In the genomic region with DNA sequence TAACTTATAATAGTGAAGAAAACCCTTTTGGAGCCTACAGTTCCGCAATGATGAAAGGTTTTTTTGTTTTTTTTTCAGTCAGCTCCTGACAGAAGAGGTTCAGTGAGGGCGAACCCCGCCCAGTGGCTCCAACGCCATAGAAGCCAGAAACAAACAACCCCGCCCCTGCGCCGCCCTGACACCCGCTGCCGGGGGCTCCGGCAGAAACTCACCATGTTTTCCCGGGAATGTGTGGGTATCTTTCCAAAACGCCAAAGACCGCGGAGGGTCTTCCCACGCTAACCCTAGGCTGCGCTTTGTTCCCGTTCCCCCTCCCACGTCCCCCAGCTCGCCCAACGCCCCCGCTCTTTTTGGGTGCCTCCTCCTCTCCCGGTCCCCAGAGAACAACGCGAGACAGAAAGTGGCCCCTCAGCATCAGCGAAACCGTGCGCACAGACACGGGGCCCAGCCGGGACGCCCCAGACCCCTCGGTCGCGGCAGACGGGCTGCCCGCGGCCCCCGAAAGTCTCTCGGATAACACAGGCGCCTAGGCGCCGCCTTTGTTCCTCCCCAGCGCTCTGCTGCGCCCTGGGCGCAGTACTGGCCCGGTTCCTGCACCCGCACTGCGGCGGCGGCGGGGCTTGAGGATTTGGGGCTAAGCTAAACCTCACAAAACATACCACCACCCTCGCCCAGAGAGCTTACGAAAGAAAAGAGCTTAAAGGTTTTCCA, we compare ENCODE assay signal across 8 cellular contexts. TPM values are rescaled to one million over a fixed set of nuclear protein-coding genes. Genes with fewer than 3 reads are reported as not detected.
DNase-seq lines count a peak whose midpoint lies in the region; ATAC-seq and TF ChIP-seq lines count a peak whose summit lies in the region.

No MANE protein-coding gene starts in this region.

- CTCF ChIA-PET in activated CD4-positive, alpha-beta memory T cell treated with anti-CD3 and anti-CD28 coated beads for 36 hours (lab: Charles Lee): interaction anchor here (0.6 to 4.4 kb wide), 10 partner anchors 12 to 134 kb away, joined by 3 to 30 read pairs (median 6); a partner anchor contains a TSS

- no peaks in the 10 kb centered on the region for H3K9me3 Mint-ChIP-seq in activated CD4-positive, alpha-beta memory T cell treated with anti-CD3 and anti-CD28 coated beads for 36 hours

- peaks cover 4 to 7% of the 10 kb centered on the region in 2 donors for H3K4me1 ChIP-seq in duodenal mucosa (ENCODE audit: control insufficient read depth in 1 of 2, insufficient read depth in 2 of 2, low read length in 2 of 2)
- peaks cover 0 to 1% of the 10 kb centered on the region in 2 donors for H3K4me1 ChIP-seq in lung (ENCODE audit: control insufficient read depth in 2 of 2, insufficient read depth in 2 of 2, low read length in 2 of 2)

- ATAC-seq in GM18502 (IDR thresholded peaks at IDR 0.05; ENCODE audit: poor library complexity, unreplicated experiment) (peak; percentile 48), HG02981 (IDR thresholded peaks at IDR 0.05; ENCODE audit: unreplicated experiment) (peak; percentile 31), lung (ENCODE audit: insufficient read depth, low FRiP score) (peak; percentile 75)

- H3K27me3 Mint-ChIP-seq in activated CD4-positive, alpha-beta memory T cell treated with anti-CD3 and anti-CD28 coated beads for 36 hours: no peaks in the 10 kb centered on the region

- POLR2A ChIA-PET in activated CD4-positive, alpha-beta memory T cell treated with anti-CD3 and anti-CD28 coated beads for 36 hours (lab: Charles Lee): interaction anchor here (0.6 to 4.5 kb wide), 14 partner anchors 9 to 460 kb away, joined by 3 to 71 read pairs (median 4); a partner anchor contains a TSS

- H3K27ac ChIP-seq in duodenal mucosa (ENCODE audit: low read depth, low read length) (peak overlapping the region; percentile 93), lung (ENCODE audit: low read depth in 1 of 2, low read length in 1 of 2) (peak overlapping the region; percentile 98 to 99)

- H3K36me3 ChIP-seq in duodenal mucosa (ENCODE audit: control insufficient read depth in 1 of 2, insufficient read depth in 2 of 2, low read length in 2 of 2): no peaks in the 10 kb centered on the region
- H3K36me3 ChIP-seq in lung (ENCODE audit: control insufficient read depth in 2 of 2, insufficient read depth in 2 of 2, low read length in 2 of 2): peaks cover 7 to 9% of the 10 kb centered on the region in 2 donors

- H3K9ac ChIP-seq in duodenal mucosa (ENCODE audit: low read depth in 1 of 2, low read length in 2 of 2): peak overlapping the region; percentile 72 to 90

- H3K4me1 Mint-ChIP-seq in activated CD4-positive, alpha-beta memory T cell treated with anti-CD3 and anti-CD28 coated beads for 36 hours (ENCODE audit: low read depth): peaks cover 18% of the 10 kb centered on the region

- H3K36me3 Mint-ChIP-seq in activated CD4-positive, alpha-beta memory T cell treated with anti-CD3 and anti-CD28 coated beads for 36 hours: peaks cover 23% of the 10 kb centered on the region

- H3K27me3 ChIP-seq in duodenal mucosa (ENCODE audit: control insufficient read depth in 1 of 2, insufficient read depth in 2 of 2, low read length in 2 of 2) (no peaks in the 10 kb centered on the region), lung (ENCODE audit: control insufficient read depth, insufficient read depth) (no peaks in the 10 kb centered on the region)

- H3K4me3 ChIP-seq in duodenal mucosa (ENCODE audit: low read depth in 1 of 2, low read length in 2 of 2): peak overlapping the region; percentile 76 to 82
- H3K4me3 ChIP-seq in lung: peak overlapping the region; percentile 61

- no peak for TF ChIP-seq CTCF in lung (IDR thresholded peaks at IDR 0.05; ENCODE audit: control extremely low read depth, extremely low read depth)

- no peaks in the 10 kb centered on the region for H3K9me3 ChIP-seq in duodenal mucosa (ENCODE audit: control insufficient read depth in 1 of 2, low read length in 2 of 2)
- no peaks in the 10 kb centered on the region for H3K9me3 ChIP-seq in lung (ENCODE audit: control insufficient read depth in 2 of 2, insufficient read depth in 1 of 2, low read length in 1 of 2)

- H3K27ac Mint-ChIP-seq in activated CD4-positive, alpha-beta memory T cell treated with anti-CD3 and anti-CD28 coated beads for 36 hours: peak overlapping the region; percentile 95

- H3K4me3 Mint-ChIP-seq in activated CD4-positive, alpha-beta memory T cell treated with anti-CD3 and anti-CD28 coated beads for 36 hours: peak overlapping the region; percentile 90

- intact Hi-C loops in activated CD4-positive, alpha-beta memory T cell treated with anti-CD3 and anti-CD28 coated beads for 36 hours (cut with micrococcal nuclease): loop anchor here (2.0 kb wide), 3 partner anchors 128 to 178 kb away; a partner anchor contains a TSS

- DNase-seq in A172 (ENCODE audit: low spot score) (peak; percentile 64), NCI-H2171 treated with DMSO at 0.1 percent for 48 hours (lab: John Stamatoyannopoulos, UW) (peak; percentile 56), lung (ENCODE audit: low spot score) (peak; percentile 84)
- peak; percentile 87 for DNase-seq in activated CD4-positive, alpha-beta memory T cell treated with anti-CD3 and anti-CD28 coated beads for 36 hours
- DNase-seq in stimulated activated CD4-positive, alpha-beta T cell treated with anti-CD3 and anti-CD28 coated beads, TNF-alpha, amount 100 ng/mL, for 4 hours (ENCODE audit: low read depth in 3 of 3): peak; percentile 51 to 57 (median 54)

- 0% methylated on average over 46 to 52 of the region's 52 CpGs for WGBS in lung, 2 donors

RNA-seq across cellular contexts. Expression of a gene that starts 0.5 kb away (rescaled TPM):
- total RNA-seq in A172 (2014; rRNA removed; shearing (Covaris generic)): 884 and 1,296 TPM in 2 replicates
- 10 to 100 TPM; 86.4 to 88.7 TPM for total RNA-seq in activated CD4-positive, alpha-beta memory T cell treated with anti-CD3 and anti-CD28 coated beads for 36 hours
- 100 to 1,000 TPM; 264 to 270 TPM for total RNA-seq in lung
- polyA plus RNA-seq in lung: 100 to 1,000 TPM in 1 of 2 donors, 10 to 100 TPM in 1; 89.7 to 253 TPM

RNA-seq across cellular contexts. Expression of a gene that starts 57.2 kb away (rescaled TPM):
- total RNA-seq in A172 (2014; rRNA removed; shearing (Covaris generic)): 2,613 and 2,957 TPM in 2 replicates
- total RNA-seq in activated CD4-positive, alpha-beta memory T cell treated with anti-CD3 and anti-CD28 coated beads for 36 hours: 1,000 to 10,000 TPM; 2,573 to 2,575 TPM
- 100 to 1,000 TPM; 261 to 900 TPM for total RNA-seq in lung
- polyA plus RNA-seq in lung: 1,000 to 10,000 TPM in 1 of 2 donors, 100 to 1,000 TPM in 1; 415 to 1,091 TPM

Comparison
In these comparisons a context has a peak if more than half of its experiments do, and no peak if none do; other contexts are left out.
1. Peak in every context shown above with its lines: DNase-seq, ATAC-seq, H3K4me3 ChIP-seq and H3K27ac ChIP-seq.